ENCODE assay signal across 25 cellular contexts in the genomic region with DNA sequence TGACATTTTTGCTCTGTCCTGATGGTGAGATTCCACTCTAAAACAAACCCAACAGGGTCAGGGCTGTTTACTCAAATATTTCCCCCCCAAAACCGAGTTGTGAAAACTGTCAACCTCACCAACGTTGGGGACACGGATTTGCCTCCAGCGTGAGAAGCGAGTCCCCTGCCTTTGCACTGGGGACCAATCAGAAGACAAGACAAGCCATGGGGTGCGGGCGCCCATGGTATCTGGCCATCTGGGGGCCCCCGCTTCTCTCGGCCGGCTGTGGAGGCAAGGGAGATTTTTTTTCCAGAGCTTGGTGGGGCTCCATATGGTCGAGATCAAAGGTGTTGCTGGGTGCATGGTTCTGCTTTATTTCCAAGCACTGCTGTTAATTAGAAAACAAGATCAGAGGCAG.
"Had no signal": no experiment of that assay in that cellular context is flagged by ENCODE, and none has a peak within 500 bp of the region (broad histone marks: within the 10 kb centered on the region; RNA-seq: fewer than 3 reads in every experiment).

No MANE protein-coding gene starts in this region.

- H3K4me1 ChIP-seq: heart right ventricle, left lung, lower lobe of right lung had no signal

- ATAC-seq: effector memory CD8-positive, alpha-beta T cell; gastrocnemius medialis; heart right ventricle; left cardiac atrium; left lung; left ventricle myocardium superior; lower lobe of right lung; mucosa of descending colon; naive thymus-derived CD8-positive, alpha-beta T cell had no signal

- FAIRE-seq: colon, endothelial cell of umbilical vein, islet of Langerhans, keratinocyte had no signal

- H3K27ac ChIP-seq: coronary artery, dorsolateral prefrontal cortex, esophagus squamous epithelium, gastrocnemius medialis, heart right ventricle, left lung, lower lobe of right lung had no signal

- H3K36me3 ChIP-seq: esophagus squamous epithelium, gastrocnemius medialis, heart right ventricle, left lung, lower lobe of right lung had no signal

- DNase-seq: dermis blood vessel endothelial cell; dorsolateral prefrontal cortex; effector CD8-positive, alpha-beta T cell; effector memory CD8-positive, alpha-beta T cell; esophagus squamous epithelium; foreskin fibroblast; foreskin melanocyte; gastrocnemius medialis; glutamatergic neuron; head of caudate nucleus; heart right ventricle; hippocampal formation; left cardiac atrium; left lung; left ventricle myocardium superior; lower lobe of right lung; mesenchymal stem cell; mucosa of descending colon; naive B cell; naive thymus-derived CD8-positive, alpha-beta T cell had no signal

- H3K4me3 ChIP-seq: coronary artery, dorsolateral prefrontal cortex, esophagus squamous epithelium, gastrocnemius medialis, heart right ventricle, left lung, lower lobe of right lung, mucosa of descending colon had no signal

- H3K9me3 ChIP-seq: esophagus squamous epithelium, gastrocnemius medialis, heart right ventricle, left lung, lower lobe of right lung, mucosa of descending colon had no signal

- H3K27me3 ChIP-seq: esophagus squamous epithelium, gastrocnemius medialis, left lung had no signal
